ENCODE assay signal across 11 cellular contexts in the genomic region with DNA sequence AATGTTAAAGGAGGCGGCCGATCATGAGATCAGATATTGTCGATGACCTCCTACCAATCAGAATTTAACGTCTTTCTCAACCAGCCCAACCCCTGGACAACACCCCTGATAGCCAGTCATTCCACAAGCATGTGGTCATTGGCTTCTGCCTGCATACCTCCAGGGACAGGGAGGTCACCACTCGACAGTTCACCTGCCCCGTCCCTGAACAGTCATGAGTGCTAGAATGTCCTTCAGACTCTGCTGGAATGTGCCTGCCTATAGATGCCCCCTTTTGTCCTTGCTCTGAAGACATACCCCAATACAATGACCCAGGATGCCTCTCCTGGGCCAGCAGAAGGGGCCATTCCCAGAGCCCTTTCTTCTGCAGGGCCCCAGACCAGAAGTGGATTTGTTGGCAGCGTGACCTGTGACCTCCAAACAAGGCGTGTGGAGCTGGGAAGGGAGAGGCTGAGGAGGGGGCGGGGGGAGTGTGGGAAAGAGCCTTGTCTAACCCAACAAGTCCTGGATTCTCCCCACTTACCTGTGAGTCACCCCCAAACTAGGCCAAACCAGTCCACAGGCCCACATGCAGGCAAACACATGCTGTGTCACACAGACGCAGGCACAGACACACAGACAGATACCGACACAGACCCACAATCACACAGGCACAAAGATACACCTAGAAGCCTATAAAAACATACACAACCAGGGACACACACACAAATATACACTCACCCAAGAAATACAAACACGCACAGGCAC. TPM values are rescaled to one million over a fixed set of nuclear protein-coding genes. Genes with fewer than 3 reads are reported as not detected.
DNase-seq lines count a peak whose midpoint lies in the region; ATAC-seq lines count a peak whose summit lies in the region.
"Had no signal": no experiment of that assay in that cellular context is flagged by ENCODE, and none has a peak within 500 bp of the region (broad histone marks: within the 10 kb centered on the region; RNA-seq: fewer than 3 reads in every experiment).

No MANE protein-coding gene starts in this region.

- H3K4me1 Mint-ChIP-seq in stimulated activated naive CD8-positive, alpha-beta T cell treated with anti-CD3 and anti-CD28 coated beads, Interleukin-15, amount 100 ng/mL, for 72 hours, result peaks cover 5% of the 10 kb centered on the region

- H3K27me3 Mint-ChIP-seq in stimulated activated naive CD8-positive, alpha-beta T cell treated with anti-CD3 and anti-CD28 coated beads, Interleukin-15, amount 100 ng/mL, for 72 hours, result peaks cover 7% of the 10 kb centered on the region

- no peak overlapping the region for H3K27ac Mint-ChIP-seq in stimulated activated naive CD8-positive, alpha-beta T cell treated with anti-CD3 and anti-CD28 coated beads, Interleukin-15, amount 100 ng/mL, for 72 hours
- H3K27ac Mint-ChIP-seq: activated naive CD4-positive, alpha-beta T cell treated with anti-CD3 and anti-CD28 coated beads, Interleukin-2, amount 10 ng/mL, durations not matched to agents 7 days and 5 days had no signal

- no peak overlapping the region for H3K4me3 Mint-ChIP-seq in stimulated activated naive CD8-positive, alpha-beta T cell treated with anti-CD3 and anti-CD28 coated beads, Interleukin-15, amount 100 ng/mL, for 72 hours
- H3K4me3 Mint-ChIP-seq: activated naive CD4-positive, alpha-beta T cell treated with anti-CD3 and anti-CD28 coated beads, Interleukin-2, amount 10 ng/mL, durations not matched to agents 7 days and 5 days had no signal

- ATAC-seq in stimulated activated naive CD8-positive, alpha-beta T cell treated with anti-CD3 and anti-CD28 coated beads, Interleukin-15, amount 100 ng/mL, for 72 hours, result no peak
- ATAC-seq in GM21717 (IDR thresholded peaks at IDR 0.05; ENCODE audit: unreplicated experiment), result no peak

- no peaks in the 10 kb centered on the region for H3K9me3 Mint-ChIP-seq in stimulated activated naive CD8-positive, alpha-beta T cell treated with anti-CD3 and anti-CD28 coated beads, Interleukin-15, amount 100 ng/mL, for 72 hours
- H3K9me3 Mint-ChIP-seq: activated naive CD4-positive, alpha-beta T cell treated with anti-CD3 and anti-CD28 coated beads, Interleukin-2, amount 10 ng/mL, durations not matched to agents 7 days and 5 days had no signal

- DNase-seq in HT1080 (ENCODE audit: low read depth), result peak; percentile 55
- DNase-seq in ecto neural progenitor cell (ENCODE audit: low spot score), result peak; percentile 60
- peak; percentile 87 for DNase-seq in renal cortical epithelial cell (ENCODE audit: low read depth)
- DNase-seq in UCSD-AML1 (lab: John Stamatoyannopoulos, UW; ENCODE audit: unreplicated experiment), result no peak
- no peak for DNase-seq in stimulated activated naive CD8-positive, alpha-beta T cell treated with anti-CD3 and anti-CD28 coated beads, Interleukin-15, amount 100 ng/mL, for 72 hours
- DNase-seq: activated naive CD4-positive, alpha-beta T cell treated with anti-CD3 and anti-CD28 coated beads, Interleukin-2, amount 10 ng/mL, durations not matched to agents 7 days and 5 days; KBM-7; NCI-H774; stimulated activated CD4-positive, alpha-beta T cell treated with anti-CD3 and anti-CD28 coated beads, Interleukin-12 subunit alpha, Interleukin-12 subunit beta, amount 100 ng/mL, for 4 hours had no signal

RNA-seq across cellular contexts. Expression of gene CRYBG2, which starts 2.2 kb away (rescaled TPM):
- 0.03 and 0.27 TPM in 2 replicates for total RNA-seq in HT1080 (2014; rRNA removed; shearing (Covaris generic))
- 0.14 and 0.17 TPM in 2 replicates for polyA plus RNA-seq in HT1080 (2015; cell fraction: cytosol; rRNA removed)
- 0.07 and 0.85 TPM in 2 replicates for polyA plus RNA-seq in HT1080 (2015; cell fraction: nucleus; rRNA removed)
- 0.35 and 7.1 TPM in 2 replicates for total RNA-seq in renal cortical epithelial cell
- total RNA-seq: fibroblast of lung had no signal
- polyA plus RNA-seq: fibroblast of lung had no signal

RNA-seq across cellular contexts. Expression of gene ZNF683, which starts 20.8 kb away (rescaled TPM):
- not detected in 2 replicates for total RNA-seq in HT1080 (2014; rRNA removed; shearing (Covaris generic))
- polyA plus RNA-seq in HT1080 (2015; cell fraction: cytosol; rRNA removed), result not detected in 2 replicates
- polyA plus RNA-seq in HT1080 (2015; cell fraction: nucleus; rRNA removed), result not detected in 2 replicates
- total RNA-seq in renal cortical epithelial cell, result not detected in 2 replicates
- total RNA-seq: fibroblast of lung had no signal
- polyA plus RNA-seq: fibroblast of lung had no signal

RNA-seq across cellular contexts. Expression of gene CD52, which starts 34.0 kb away (rescaled TPM):
- not detected in 2 replicates for total RNA-seq in HT1080 (2014; rRNA removed; shearing (Covaris generic))
- polyA plus RNA-seq in HT1080 (2015; cell fraction: cytosol; rRNA removed), result not detected in 2 replicates
- not detected in 2 replicates for polyA plus RNA-seq in HT1080 (2015; cell fraction: nucleus; rRNA removed)
- total RNA-seq in renal cortical epithelial cell, result not detected in 2 replicates
- total RNA-seq: fibroblast of lung had no signal

RNA-seq across cellular contexts. Expression of gene UBXN11, which starts 45.3 kb away (rescaled TPM):
- 4.0 and 4.5 TPM in 2 replicates for total RNA-seq in HT1080 (2014; rRNA removed; shearing (Covaris generic))
- polyA plus RNA-seq in HT1080 (2015; cell fraction: cytosol; rRNA removed), result 3.3 and 4.4 TPM in 2 replicates
- polyA plus RNA-seq in HT1080 (2015; cell fraction: nucleus; rRNA removed), result 33.1 and 35.2 TPM in 2 replicates
- total RNA-seq in renal cortical epithelial cell, result 1.9 and 9.6 TPM in 2 replicates

RNA-seq across cellular contexts. Expression of gene LIN28A, which starts 58.9 kb away (rescaled TPM):
- not detected in 2 replicates for total RNA-seq in HT1080 (2014; rRNA removed; shearing (Covaris generic))
- not detected in 2 replicates for polyA plus RNA-seq in HT1080 (2015; cell fraction: cytosol; rRNA removed)
- polyA plus RNA-seq in HT1080 (2015; cell fraction: nucleus; rRNA removed), result not detected in 2 replicates
- total RNA-seq in renal cortical epithelial cell, result not detected in 2 replicates
- total RNA-seq: fibroblast of lung had no signal

Comparison
In these comparisons a context has a peak if more than half of its experiments do, and no peak if none do; other contexts are left out.
1. DNase-seq: peak in HT1080 (single experiment), ecto neural progenitor cell (single experiment) and renal cortical epithelial cell (single experiment); none in UCSD-AML1 (single experiment) and stimulated activated naive CD8-positive, alpha-beta T cell treated with anti-CD3 and anti-CD28 coated beads, Interleukin-15, amount 100 ng/mL, for 72 hours (0 of 2).